ENCODE assay signal across 10 cellular contexts in the genomic region with DNA sequence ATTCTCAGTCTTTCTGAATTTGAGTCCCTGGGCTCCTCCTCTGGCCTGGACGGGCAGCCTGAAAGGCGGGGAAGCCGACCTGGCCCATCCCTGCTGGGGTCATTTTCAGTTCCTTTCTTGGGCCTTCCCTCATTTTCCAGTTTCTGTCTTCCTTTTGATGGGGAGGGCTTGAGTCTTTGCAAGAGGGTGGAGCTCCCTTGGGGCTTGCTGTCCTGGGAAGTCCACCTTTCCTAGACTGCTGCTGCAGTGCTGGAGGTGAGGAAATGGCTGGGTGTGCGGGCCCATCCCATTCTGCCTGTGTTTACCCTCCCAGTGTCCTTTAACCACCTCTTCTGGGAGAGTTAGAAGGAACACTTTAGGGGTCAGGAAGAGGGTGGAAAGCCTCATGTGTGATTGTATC. TPM values are rescaled to one million over a fixed set of nuclear protein-coding genes. Genes with fewer than 3 reads are reported as not detected.
DNase-seq lines count a peak whose midpoint lies in the region; ATAC-seq and TF ChIP-seq lines count a peak whose summit lies in the region.
"Had no signal": no experiment of that assay in that cellular context is flagged by ENCODE, and none has a peak within 500 bp of the region (broad histone marks: within the 10 kb centered on the region; RNA-seq: fewer than 3 reads in every experiment).

No MANE protein-coding gene starts in this region.

- peak overlapping the region; percentile 87 for H4K91ac ChIP-seq in trophoblast cell (ENCODE audit: low read depth, low read length)

- H2BK120ac ChIP-seq in trophoblast cell (ENCODE audit: insufficient read depth, low read length, poor library complexity) = no peak overlapping the region

- H3K4me3 Mint-ChIP-seq in Calu3 (ENCODE audit: low read depth, unreplicated experiment) = peak overlapping the region; percentile 77

- POLR2A ChIA-PET in RWPE1 (lab: Yijun Ruan, JAX; ENCODE audit: low non-redundant PET) = interaction anchor here (0.6 kb wide), 1 partner anchor 53 kb away, joined by 8 read pairs; no protein-coding TSS in a partner anchor

- peaks cover 43% of the 10 kb centered on the region for H3K36me3 Mint-ChIP-seq in Calu3 (ENCODE audit: insufficient read depth, unreplicated experiment)

- BruUV-seq in Calu3 (replicated peaks; lab: Mats Ljungman, UMichigan) = no TSS peak

- H3K4me1 Mint-ChIP-seq in Calu3 (ENCODE audit: low read depth, unreplicated experiment) = peaks cover 31% of the 10 kb centered on the region
- H3K4me1 Mint-ChIP-seq: IgD-negative memory B cell had no signal

- intact Hi-C loops in Calu3 (cut with micrococcal nuclease; ENCODE audit: unreplicated experiment) = no loop called here

- ATAC-seq in gastroesophageal sphincter (peak; percentile 18), HG02759 (IDR thresholded peaks at IDR 0.05; ENCODE audit: unreplicated experiment) (no peak)

- no peak overlapping the region for H3K4ac ChIP-seq in trophoblast cell (ENCODE audit: low read depth, low read length)

- peaks cover 6% of the 10 kb centered on the region for H3K79me1 ChIP-seq in trophoblast cell (ENCODE audit: low read length)

- H3K27ac ChIP-seq in RWPE1 = peak overlapping the region; percentile 94
- H3K27ac ChIP-seq in gastroesophageal sphincter = peak overlapping the region in 3 of 4 donors; percentile 91 to 95 (median 94)
- no peak overlapping the region for H3K27ac ChIP-seq in trophoblast cell (ENCODE audit: low read depth, low read length)

- no peak overlapping the region for H3K18ac ChIP-seq in trophoblast cell (ENCODE audit: low read length)

- H2BK5ac ChIP-seq in trophoblast cell (ENCODE audit: low read depth, low read length, poor library complexity) = no peak overlapping the region

- no peak overlapping the region for H3K23ac ChIP-seq in trophoblast cell (ENCODE audit: low read length)

- peak overlapping the region; percentile 73 for H3K4me2 ChIP-seq in trophoblast cell (ENCODE audit: low read length)

- H3K9me3 Mint-ChIP-seq in Calu3 (ENCODE audit: low read depth, unreplicated experiment) = no peaks in the 10 kb centered on the region
- H3K9me3 Mint-ChIP-seq: IgD-negative memory B cell had no signal

- 59% methylated on average over 3 of the region's 4 CpGs; no CpG with 5 or more reads in 1 of the 2 donors for WGBS in gastroesophageal sphincter (ENCODE audit: low coverage in 1 of 2), 2 donors
- no CpG with 5 or more reads among the region's 4 CpGs for WGBS in trophoblast cell (ENCODE audit: extremely low coverage, insufficient coverage, insufficient read length)

- no peak overlapping the region for H3K9ac ChIP-seq in trophoblast cell (ENCODE audit: low read length)

- no peak overlapping the region for H2AK5ac ChIP-seq in trophoblast cell (ENCODE audit: low read length)

- no peak overlapping the region for H3K14ac ChIP-seq in trophoblast cell (ENCODE audit: low read length)

- H3K27me3 ChIP-seq in gastroesophageal sphincter = no peaks in the 10 kb centered on the region
- H3K27me3 ChIP-seq in trophoblast cell (ENCODE audit: insufficient read depth, low read length) = no peaks in the 10 kb centered on the region

- no peak for TF ChIP-seq POLR2A in gastroesophageal sphincter (IDR thresholded peaks at IDR 0.05)

- no peaks in the 10 kb centered on the region for H3K27me3 Mint-ChIP-seq in Calu3 (ENCODE audit: unreplicated experiment)

- H3K4me1 ChIP-seq in gastroesophageal sphincter (peaks cover 0 to 36% (median 18%) of the 10 kb centered on the region in 3 donors), trophoblast cell (ENCODE audit: control insufficient read depth in 1 of 2, insufficient read depth in 2 of 2, low read length in 2 of 2) (peaks cover 16 to 21% of the 10 kb centered on the region in 2 experiments)

- H3K79me2 ChIP-seq in trophoblast cell (ENCODE audit: control insufficient read depth, insufficient read depth, low read length, poor library complexity) = peaks cover 6% of the 10 kb centered on the region

- H2BK12ac ChIP-seq in trophoblast cell (ENCODE audit: low read length) = no peak overlapping the region

- no peak for TF ChIP-seq EP300 in gastroesophageal sphincter (IDR thresholded peaks at IDR 0.05)

- DNase-seq in Calu3 = no peak
- peak; percentile 50 for DNase-seq in RWPE1 (ENCODE audit: low spot score)
- peak in 1 of 2 donors; percentile 17 for DNase-seq in trophoblast cell
- no peak for DNase-seq in activated CD8-positive, alpha-beta memory T cell treated with anti-CD3 and anti-CD28 coated beads, Interleukin-2, amount 50 U/mL, for 4 hours
- DNase-seq in pons (ENCODE audit: low spot score) = no peak
- no peak for DNase-seq in superior temporal gyrus (ENCODE audit: extremely low spot score)
- DNase-seq: activated CD4-positive, alpha-beta T cell treated with anti-CD3 and anti-CD28 coated beads for 4 hours had no signal

- no peak overlapping the region for H2AFZ ChIP-seq in trophoblast cell (ENCODE audit: insufficient read depth, low read length, poor library complexity)

- H4K12ac ChIP-seq in trophoblast cell (ENCODE audit: low read depth, low read length) = peak overlapping the region; percentile 28

- H3K4me3 ChIP-seq in gastroesophageal sphincter (peak overlapping the region in 1 of 2 donors; percentile 86), trophoblast cell (ENCODE audit: low read depth, low read length) (no peak overlapping the region)

- no peaks in the 10 kb centered on the region for H3K9me3 ChIP-seq in gastroesophageal sphincter
- H3K9me3 ChIP-seq in trophoblast cell (ENCODE audit: insufficient read depth, low read depth, low read length) = no peaks in the 10 kb centered on the region

- TF ChIP-seq CTCF in Calu3 (IDR thresholded peaks at IDR 0.05; ENCODE audit: unreplicated experiment) (no peak), RWPE1 (conservative IDR thresholded peaks at IDR 0.05; ENCODE audit: low read depth) (no peak), gastroesophageal sphincter (IDR thresholded peaks at IDR 0.05) (no peak)

- H3K27ac Mint-ChIP-seq in Calu3 (ENCODE audit: unreplicated experiment) = peak overlapping the region; percentile 82
- H3K27ac Mint-ChIP-seq: IgD-negative memory B cell had no signal

- H3K36me3 ChIP-seq in gastroesophageal sphincter (no peaks in the 10 kb centered on the region), trophoblast cell (ENCODE audit: control insufficient read depth in 1 of 2, insufficient read depth in 2 of 2, low read length in 2 of 2) (no peaks in the 10 kb centered on the region)

- H4K8ac ChIP-seq in trophoblast cell (ENCODE audit: low read depth, low read length) = peak overlapping the region; percentile 76

- CTCF ChIA-PET in Calu3 (lab: Charles Lee) = interaction anchor here (1.1 to 2.0 kb wide), 6 partner anchors 11 to 53 kb away, joined by 4 to 11 read pairs (median 6); no protein-coding TSS in a partner anchor
- CTCF ChIA-PET in RWPE1 (lab: Yijun Ruan, JAX) = interaction anchor here (1.0 to 1.7 kb wide), 2 partner anchors 30 to 31 kb away, joined by 3 to 13 read pairs; no protein-coding TSS in a partner anchor

RNA-seq across cellular contexts. Expression of a gene that starts 40.4 kb away (rescaled TPM):
- 0.19 and 0.51 TPM in 2 replicates for total RNA-seq in Calu3 (2022)
- 100 to 1,000 TPM; 132 to 265 (median 167) TPM for total RNA-seq in gastroesophageal sphincter
- 2.2 and 2.3 TPM in 2 replicates for polyA plus RNA-seq in trophoblast cell (2013)
- polyA plus RNA-seq: IgD-negative memory B cell had no signal

Comparison
In these comparisons a context has a peak if more than half of its experiments do, and no peak if none do; other contexts are left out.
1. RNA of a gene that starts 40.4 kb away (total RNA-seq): 132 to 265 TPM in gastroesophageal sphincter; 0.19 to 0.51 TPM in Calu3; every median in the first group is over 10 times any median in the second.